8 cellular contexts compared by ENCODE assay signal in the genomic region with DNA sequence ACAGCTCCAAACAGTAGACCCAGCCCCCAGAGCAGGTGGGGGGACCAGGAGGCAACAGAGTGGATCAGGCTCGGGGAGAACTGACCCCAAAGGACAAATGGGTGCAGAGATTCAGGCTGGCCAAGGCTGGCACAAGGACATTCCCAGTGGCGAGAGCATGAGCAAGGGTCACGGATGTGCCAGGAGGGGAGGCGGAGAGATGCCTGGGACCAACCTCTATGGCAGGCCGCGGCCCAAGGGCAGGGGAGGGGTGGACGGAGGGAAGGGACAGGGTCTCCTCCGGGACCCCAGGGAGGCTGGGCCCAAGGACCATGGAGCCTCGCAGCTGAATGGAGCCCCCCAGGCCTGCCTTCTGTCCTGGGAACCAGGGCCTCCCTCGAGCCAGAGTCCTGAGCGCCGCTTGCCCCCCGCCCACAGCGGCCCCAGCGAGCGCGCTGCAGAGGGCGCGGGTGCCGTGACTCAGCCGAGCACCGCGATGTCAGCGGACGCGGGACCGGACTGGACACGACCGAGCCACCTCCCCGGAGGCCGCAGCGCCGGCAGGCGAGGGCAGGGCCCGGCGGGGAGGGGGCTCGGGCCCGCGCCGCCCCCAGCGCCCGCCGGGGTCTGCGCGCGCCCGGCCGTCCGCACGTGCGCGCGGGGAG. TPM values are rescaled to one million over a fixed set of nuclear protein-coding genes. Genes with fewer than 3 reads are reported as not detected.
DNase-seq lines count a peak whose midpoint lies in the region; ATAC-seq and TF ChIP-seq lines count a peak whose summit lies in the region.

No MANE protein-coding gene starts in this region.

- no peaks in the 10 kb centered on the region for H3K9me3 Mint-ChIP-seq in activated naive CD4-positive, alpha-beta T cell treated with anti-CD3 and anti-CD28 coated beads, Interleukin-2, amount 10 ng/mL, durations not matched to agents 7 days and 5 days

- ATAC-seq in thoracic aorta (ENCODE audit: insufficient number of reproducible peaks, low FRiP score, low read depth), result peak; percentile 27
- no peak for ATAC-seq in GM18505 (IDR thresholded peaks at IDR 0.05; ENCODE audit: unreplicated experiment)

- no peak for DNase-seq in activated naive CD4-positive, alpha-beta T cell treated with anti-CD3 and anti-CD28 coated beads, Interleukin-2, amount 10 ng/mL, durations not matched to agents 7 days and 5 days
- DNase-seq in activated naive CD4-positive, alpha-beta T cell treated with anti-CD3 and anti-CD28 coated beads, Interleukin-2, amount 50 U/mL, for 16 hours, result no peak
- peak; percentile 25 for DNase-seq in amniotic stem cell (lab: John Stamatoyannopoulos, UW)
- peak; percentile 62 for DNase-seq in left kidney (ENCODE audit: low read depth, low spot score)
- no peak for DNase-seq in thoracic aorta (ENCODE audit: low spot score)
- DNase-seq in NCI-H510A (lab: John Stamatoyannopoulos, UW), result no peak
- no peak for DNase-seq in D341Med (ENCODE audit: low spot score)

- H3K27me3 Mint-ChIP-seq in activated naive CD4-positive, alpha-beta T cell treated with anti-CD3 and anti-CD28 coated beads, Interleukin-2, amount 10 ng/mL, durations not matched to agents 7 days and 5 days, result peaks cover 35% of the 10 kb centered on the region

- H3K4me1 Mint-ChIP-seq in activated naive CD4-positive, alpha-beta T cell treated with anti-CD3 and anti-CD28 coated beads, Interleukin-2, amount 10 ng/mL, durations not matched to agents 7 days and 5 days, result peaks cover 43% of the 10 kb centered on the region

- H3K36me3 ChIP-seq in thoracic aorta, result no peaks in the 10 kb centered on the region

- H3K27me3 ChIP-seq in thoracic aorta (replicated peaks; ENCODE audit: insufficient read depth), result no peaks in the 10 kb centered on the region

- TF ChIP-seq CTCF in thoracic aorta (IDR thresholded peaks at IDR 0.05), result no peak

- no peaks in the 10 kb centered on the region for H3K9me3 ChIP-seq in thoracic aorta

- no peaks in the 10 kb centered on the region for H3K36me3 Mint-ChIP-seq in activated naive CD4-positive, alpha-beta T cell treated with anti-CD3 and anti-CD28 coated beads, Interleukin-2, amount 10 ng/mL, durations not matched to agents 7 days and 5 days

- H3K4me3 Mint-ChIP-seq in activated naive CD4-positive, alpha-beta T cell treated with anti-CD3 and anti-CD28 coated beads, Interleukin-2, amount 10 ng/mL, durations not matched to agents 7 days and 5 days, result peak overlapping the region; percentile 74

- no peak for TF ChIP-seq POLR2A in GM18505 (IDR thresholded peaks at IDR 0.05; ENCODE audit: borderline replicate concordance, extremely low read depth, insufficient read depth, insufficient read length)

- H3K4me1 ChIP-seq in thoracic aorta (ENCODE audit: control insufficient read depth in 1 of 2, low read depth in 2 of 2), result peaks cover 20 to 30% of the 10 kb centered on the region in 2 donors

- CTCF ChIA-PET in activated naive CD4-positive, alpha-beta T cell treated with anti-CD3 and anti-CD28 coated beads, Interleukin-2, amount 10 ng/mL, durations not matched to agents 7 days and 5 days (lab: Charles Lee), result interaction anchor here (1.0 to 2.7 kb wide), 3 partner anchors 8 to 53 kb away, joined by 3 to 13 read pairs (median 3); no protein-coding TSS in a partner anchor

- H3K27ac Mint-ChIP-seq in activated naive CD4-positive, alpha-beta T cell treated with anti-CD3 and anti-CD28 coated beads, Interleukin-2, amount 10 ng/mL, durations not matched to agents 7 days and 5 days, result no peak overlapping the region

- H3K4me3 ChIP-seq in thoracic aorta, result peak overlapping the region; percentile 68

- H3K27ac ChIP-seq in thoracic aorta, result peak overlapping the region in 1 of 2 donors; percentile 34

RNA-seq across cellular contexts. Expression of gene ABCA2, which starts 0.5 kb away (rescaled TPM):
- 10 to 100 TPM; 37.2 to 60.5 TPM for total RNA-seq in thoracic aorta

RNA-seq across cellular contexts. Expression of gene FUT7, which starts 4.4 kb away (rescaled TPM):
- not detected for total RNA-seq in thoracic aorta

RNA-seq across cellular contexts. Expression of gene NPDC1, which starts 18.5 kb away (rescaled TPM):
- total RNA-seq in thoracic aorta, result 10 to 100 TPM; 71.5 to 95.8 TPM

RNA-seq across cellular contexts. Expression of gene ENTPD2, which starts 26.4 kb away (rescaled TPM):
- total RNA-seq in thoracic aorta, result under 1 TPM; 0.92 to 0.95 TPM

RNA-seq across cellular contexts. Expression of gene CLIC3, which starts 31.1 kb away (rescaled TPM):
- total RNA-seq in thoracic aorta, result 1 to 10 TPM; 1.4 to 8.7 TPM

Comparison
In these comparisons a context has a peak if more than half of its experiments do, and no peak if none do; other contexts are left out.
1. DNase-seq: peak in amniotic stem cell (single experiment) and left kidney (single experiment); none in activated naive CD4-positive, alpha-beta T cell treated with anti-CD3 and anti-CD28 coated beads, Interleukin-2, amount 10 ng/mL, durations not matched to agents 7 days and 5 days (single experiment), activated naive CD4-positive, alpha-beta T cell treated with anti-CD3 and anti-CD28 coated beads, Interleukin-2, amount 50 U/mL, for 16 hours (single experiment), thoracic aorta (single experiment), NCI-H510A (single experiment) and D341Med (single experiment).